In genomic region chr5:172038167-172038566, GRCh38 we compare ENCODE assay signal across 24 cellular contexts.
"Had no signal": no experiment of that assay in that cellular context is flagged by ENCODE, and none has a peak within 500 bp of the region (broad histone marks: within the 10 kb centered on the region; RNA-seq: fewer than 3 reads in every experiment).

No MANE protein-coding gene starts in this region.

- H3K79me2 ChIP-seq: hepatocyte had no signal

- H3K27me3 ChIP-seq: dorsolateral prefrontal cortex, gastrocnemius medialis, heart left ventricle, hepatocyte, pancreas, right lobe of liver, suprapubic skin, transverse colon had no signal

- H3K9me3 Mint-ChIP-seq: natural killer cell; stimulated activated naive CD8-positive, alpha-beta T cell treated with anti-CD3 and anti-CD28 coated beads, Interleukin-15, amount 100 ng/mL, for 72 hours had no signal

- H3K27ac ChIP-seq: dorsolateral prefrontal cortex, epithelial cell of prostate, gastrocnemius medialis, heart left ventricle, hepatocyte, pancreas, right lobe of liver, suprapubic skin, transverse colon had no signal

- H3K4me3 ChIP-seq: dorsolateral prefrontal cortex, gastrocnemius medialis, heart left ventricle, hepatocyte, lung, pancreas, right lobe of liver, smooth muscle cell, suprapubic skin, transverse colon had no signal

- H3K4me3 Mint-ChIP-seq: memory B cell; natural killer cell; stimulated activated naive CD8-positive, alpha-beta T cell treated with anti-CD3 and anti-CD28 coated beads, Interleukin-15, amount 100 ng/mL, for 72 hours had no signal

- H3K27me3 Mint-ChIP-seq: memory B cell; progenitor cell of endocrine pancreas; stimulated activated naive CD8-positive, alpha-beta T cell treated with anti-CD3 and anti-CD28 coated beads, Interleukin-15, amount 100 ng/mL, for 72 hours had no signal

- H3K36me3 Mint-ChIP-seq: natural killer cell had no signal

- H3K9me3 ChIP-seq: gastrocnemius medialis, pancreas, right lobe of liver, suprapubic skin, transverse colon had no signal

- H2AFZ ChIP-seq: hepatocyte had no signal

- DNase-seq: dorsolateral prefrontal cortex; effector CD4-positive, alpha-beta T cell; foreskin fibroblast; gastrocnemius medialis; heart left ventricle; kidney; natural killer cell; occipital lobe; pancreas; right lobe of liver; stimulated activated CD4-positive, alpha-beta T cell treated with anti-CD3 and anti-CD28 coated beads, Interleukin-12 subunit alpha, Interleukin-12 subunit beta, amount 100 ng/mL, for 4 hours; stimulated activated CD4-positive, alpha-beta T cell treated with anti-CD3 and anti-CD28 coated beads, Interleukin-1b, Interleukin-23, amount 100 ng/mL, for 48 hours; stimulated activated CD4-positive, alpha-beta T cell treated with anti-CD3 and anti-CD28 coated beads, Interleukin-4, amount 100 ng/mL, for 1 hour; stimulated activated CD8-positive, alpha-beta memory T cell treated with anti-CD3 and anti-CD28 coated beads, Interleukin-4, amount 100 ng/mL, for 48 hours; stimulated activated naive CD4-positive, alpha-beta T cell; stimulated activated naive CD8-positive, alpha-beta T cell treated with anti-CD3 and anti-CD28 coated beads, Interleukin-15, amount 100 ng/mL, for 72 hours; transverse colon had no signal

- H3K4me2 ChIP-seq: hepatocyte, smooth muscle cell had no signal

- H3K4me1 ChIP-seq: pancreas, right lobe of liver, transverse colon had no signal

- H3K27ac Mint-ChIP-seq: memory B cell, progenitor cell of endocrine pancreas had no signal

- H3K36me3 ChIP-seq: gastrocnemius medialis, pancreas, right lobe of liver, suprapubic skin, transverse colon had no signal
